9 cellular contexts compared by ENCODE assay signal in the genomic region with DNA sequence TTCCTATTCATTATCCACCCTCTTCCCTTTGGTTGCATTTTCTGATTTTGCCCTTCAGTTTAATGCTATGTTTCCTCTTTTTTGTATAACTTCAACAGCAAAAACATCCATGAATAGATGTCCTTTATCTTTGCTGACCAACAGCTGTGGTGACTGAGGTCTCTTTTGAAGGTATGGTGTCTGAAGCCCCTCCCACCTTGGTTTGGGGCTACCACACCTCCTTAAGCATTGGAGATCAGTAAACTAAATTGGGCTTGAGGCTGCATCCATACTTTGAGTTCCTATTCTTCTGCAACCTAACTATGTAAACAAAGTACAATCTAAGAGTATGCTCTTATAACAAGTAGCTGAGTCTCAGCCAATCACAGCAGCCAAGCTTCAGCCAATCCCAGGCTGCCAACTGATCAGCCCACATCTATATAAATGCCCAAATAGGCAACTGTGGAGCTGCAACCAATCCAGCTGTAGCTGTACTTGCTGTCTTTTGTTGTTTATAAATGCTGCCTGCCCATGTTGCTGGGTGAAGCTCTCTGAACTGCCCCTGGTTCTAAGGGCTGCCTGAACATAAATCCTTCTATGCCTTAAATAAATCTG.
DNase-seq lines count a peak whose midpoint lies in the region; ATAC-seq lines count a peak whose summit lies in the region.
"Had no signal": no experiment of that assay in that cellular context is flagged by ENCODE, and none has a peak within 500 bp of the region (broad histone marks: within the 10 kb centered on the region; RNA-seq: fewer than 3 reads in every experiment).

No MANE protein-coding gene starts in this region.

- H3K36me3 ChIP-seq in H7 (replicated peaks; ENCODE audit: control insufficient read depth, insufficient read depth, low read length) = peaks cover 2% of the 10 kb centered on the region; the same call in 1 of the 2 replicates

- H3K36me3 Mint-ChIP-seq in T-cell = peaks cover 3% of the 10 kb centered on the region

- ATAC-seq in HG03045 (IDR thresholded peaks at IDR 0.05; ENCODE audit: unreplicated experiment) (no peak), T-cell (replicated peaks in 1 of 4) (no peak)

- no peaks in the 10 kb centered on the region for H3K27me3 ChIP-seq in H7 (ENCODE audit: control insufficient read depth, insufficient read depth, low read length)

- H3K9me3 Mint-ChIP-seq in T-cell = no peaks in the 10 kb centered on the region

- DNase-seq in EH (ENCODE audit: low read depth) (peak; percentile 56), H7 (peak; percentile 52), RPMI7951 (ENCODE audit: low read depth) (peak; percentile 61), glomerular visceral epithelial cell (ENCODE audit: extremely low spot score) (peak; percentile 8), T-cell (no peak), NCI-H2227 treated with DMSO at 0.1 percent for 48 hours (lab: John Stamatoyannopoulos, UW) (no peak)
- no peak for DNase-seq in effector CD4-positive, alpha-beta T cell
- DNase-seq: activated CD4-positive, CD25-positive, alpha-beta regulatory T cell treated with anti-CD3 and anti-CD28 coated beads, Interleukin-2, amount 50 U/mL, for 72 hours had no signal

- H3K4me3 ChIP-seq in H7 (ENCODE audit: insufficient read depth, low read depth, low read length) = no peak overlapping the region

- CTCF ChIA-PET in T-cell (lab: Charles Lee) = interaction anchor here (0.5 to 1.3 kb wide), 4 partner anchors 10 to 116 kb away, joined by 3 to 4 read pairs (median 3); no protein-coding TSS in a partner anchor

- POLR2A ChIA-PET in T-cell (lab: Charles Lee) = interaction anchor here in 1 of 2 donors (0.6 kb wide), 1 partner anchor 10 kb away, joined by 3 read pairs; no protein-coding TSS in a partner anchor

- H3K4me1 Mint-ChIP-seq in T-cell = no peaks in the 10 kb centered on the region

- no peak overlapping the region for H3K27ac Mint-ChIP-seq in T-cell

- H3K27me3 Mint-ChIP-seq in T-cell = peaks cover 6 to 11% of the 10 kb centered on the region in 2 donors

- no peak overlapping the region for H3K4me3 Mint-ChIP-seq in T-cell

Comparison
In these comparisons a context has a peak if more than half of its experiments do, and no peak if none do; other contexts are left out.
1. DNase-seq: peak in EH (single experiment), H7 (single experiment), RPMI7951 (single experiment) and glomerular visceral epithelial cell (single experiment); none in T-cell (0 of 34), effector CD4-positive, alpha-beta T cell (single experiment) and NCI-H2227 treated with DMSO at 0.1 percent for 48 hours (single experiment).